In the genomic region with DNA sequence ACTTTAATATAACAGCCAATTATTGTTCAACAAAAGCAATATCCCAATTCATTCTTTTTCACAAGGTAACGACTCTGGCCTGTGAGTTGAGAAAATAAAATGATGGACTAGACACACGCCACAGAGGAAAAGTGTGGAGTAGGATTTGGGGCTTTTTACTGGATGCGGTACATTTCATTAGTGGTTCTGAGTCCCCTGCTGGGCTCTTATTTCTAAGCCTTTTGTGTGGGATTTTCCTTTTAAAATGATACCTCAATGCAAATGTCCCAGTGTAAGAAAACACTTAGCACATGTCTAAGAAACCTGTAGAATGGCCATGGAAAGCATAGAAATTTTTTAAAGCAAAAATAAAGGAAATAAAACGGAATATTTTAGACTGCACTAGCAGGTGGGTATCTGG, we compare ENCODE assay signal across 18 cellular contexts.
"Had no signal": no experiment of that assay in that cellular context is flagged by ENCODE, and none has a peak within 500 bp of the region (broad histone marks: within the 10 kb centered on the region; RNA-seq: fewer than 3 reads in every experiment).

No MANE protein-coding gene starts in this region.

- ATAC-seq: activated CD4-positive, CD25-positive, alpha-beta regulatory T cell treated with anti-CD3 and anti-CD28 coated beads, Interleukin-2, amount 50 U/mL, for 24 hours; activated naive CD8-positive, alpha-beta T cell treated with anti-CD3 and anti-CD28 coated beads, Interleukin-2, amount 50 U/mL, for 24 hours; activated T-cell treated with anti-CD3 and anti-CD28 coated beads, Interleukin-2, amount 50 U/mL, for 4 hours; gastrocnemius medialis; right cardiac atrium had no signal

- DNase-seq: activated CD4-positive, alpha-beta T cell treated with anti-CD3 and anti-CD28 coated beads, Interleukin-2, amount 50 U/mL, for 1 hour; activated CD8-positive, alpha-beta memory T cell treated with anti-CD3 and anti-CD28 coated beads, Interleukin-2, amount 50 U/mL, for 4 hours; activated naive CD4-positive, alpha-beta T cell treated with anti-CD3 and anti-CD28 coated beads, Interleukin-2, amount 10 ng/mL, durations not matched to agents 7 days and 5 days; activated naive CD8-positive, alpha-beta T cell treated with anti-CD3 and anti-CD28 coated beads, Interleukin-2, amount 50 U/mL, for 24 hours; activated T-cell treated with anti-CD3 and anti-CD28 coated beads, Interleukin-2, amount 50 U/mL, for 4 hours; anterior cingulate cortex; caudate nucleus; colonic mucosa; gastrocnemius medialis; head of caudate nucleus; kidney glomerular epithelial cell; left ventricle myocardium inferior; mammary epithelial cell; right cardiac atrium; stimulated activated CD4-positive, alpha-beta T cell treated with anti-CD3 and anti-CD28 coated beads, Interleukin-2, amount 100 ng/mL, for 24 hours; stimulated activated naive CD4-positive, alpha-beta T cell treated with Interleukin-2 at 50 U/mL for 16 hours; thyroid gland had no signal
